In the genomic region with DNA sequence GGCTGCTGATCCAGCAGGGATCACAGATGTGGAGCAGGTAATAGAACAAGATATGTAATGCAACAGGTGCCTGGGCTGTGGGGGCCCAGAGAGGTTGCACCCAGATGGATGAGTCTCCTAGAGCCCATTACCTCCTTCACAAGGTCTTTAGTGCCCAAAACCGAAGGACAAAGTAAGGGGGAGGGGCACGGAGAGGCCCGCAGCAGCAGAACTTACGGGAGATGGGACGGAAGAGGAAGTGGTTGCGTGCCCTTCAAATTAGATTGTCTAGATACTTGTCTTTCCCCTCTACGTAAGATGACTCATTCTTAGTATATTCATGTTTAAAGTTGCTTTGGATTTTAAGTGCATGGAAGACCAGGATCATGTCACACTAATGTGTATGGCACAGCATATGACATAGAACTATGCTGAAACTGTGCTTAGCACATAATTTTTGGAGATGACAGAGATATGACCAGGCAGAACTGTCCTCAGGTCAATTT, we compare ENCODE assay signal across 8 cellular contexts. TPM values are rescaled to one million over a fixed set of nuclear protein-coding genes. Genes with fewer than 3 reads are reported as not detected.
A peak's percentile ranks its signal among the peaks of the same experiment; 100 is the strongest.
DNase-seq lines count a peak whose midpoint lies in the region; ATAC-seq and TF ChIP-seq lines count a peak whose summit lies in the region.

No MANE protein-coding gene starts in this region.

- no peaks in the 10 kb centered on the region for H3K9me2 ChIP-seq in SK-N-SH

- H3K36me3 Mint-ChIP-seq in activated naive CD4-positive, alpha-beta T cell treated with anti-CD3 and anti-CD28 coated beads for 36 hours (ENCODE audit: low read depth): no peaks in the 10 kb centered on the region

- H3K27me3 Mint-ChIP-seq in activated naive CD4-positive, alpha-beta T cell treated with anti-CD3 and anti-CD28 coated beads for 36 hours (ENCODE audit: low read depth): no peaks in the 10 kb centered on the region

- H3K4me1 ChIP-seq in SK-N-SH (ENCODE audit: control insufficient read depth in 1 of 2, insufficient read depth in 2 of 2, low read depth in 1 of 2, low read length in 1 of 2) (peaks cover 3 to 8% of the 10 kb centered on the region in 2 experiments; a peak in 1 of 4 replicates), mesenchymal stem cell (ENCODE audit: control insufficient read depth, insufficient read depth, low read depth, low read length) (peaks cover 13% of the 10 kb centered on the region), upper lobe of left lung (peaks cover 6 to 18% (median 11%) of the 10 kb centered on the region in 4 donors)

- H3K23ac ChIP-seq in mesenchymal stem cell (ENCODE audit: low read length in 2 of 2): no peak overlapping the region

- H3K9me3 ChIP-seq in SK-N-SH (no peaks in the 10 kb centered on the region), mesenchymal stem cell (ENCODE audit: control insufficient read depth, low read length) (no peaks in the 10 kb centered on the region), upper lobe of left lung (no peaks in the 10 kb centered on the region)

- H2BK5ac ChIP-seq in mesenchymal stem cell (ENCODE audit: low read depth, low read length, poor library complexity, severe bottlenecking): no peak overlapping the region

- peak overlapping the region in 1 of 2 experiments; percentile 63; a peak in 2 of 4 replicates for H3K27ac ChIP-seq in SK-N-SH (ENCODE audit: low read depth in 2 of 2, low read length in 1 of 2)
- H3K27ac ChIP-seq in mesenchymal stem cell (ENCODE audit: low read length, poor library complexity, severe bottlenecking): no peak overlapping the region
- H3K27ac ChIP-seq in upper lobe of left lung: peak overlapping the region; percentile 28 to 69 (median 44)

- in situ Hi-C loops in ACHN (cut with HindIII; ENCODE audit: low pct_ligation_motif_present, low pct_unique_long_range_greater_than_20kb, low sequenced_read_pairs): no loop called here

- no peak overlapping the region for H2BK12ac ChIP-seq in mesenchymal stem cell (ENCODE audit: low read length in 2 of 2)

- H3K27me3 ChIP-seq in SK-N-SH (ENCODE audit: insufficient read depth): no peaks in the 10 kb centered on the region
- no peaks in the 10 kb centered on the region for H3K27me3 ChIP-seq in mesenchymal stem cell (ENCODE audit: control insufficient read depth in 1 of 2, insufficient read depth in 1 of 2, low read length in 2 of 2)
- H3K27me3 ChIP-seq in upper lobe of left lung: no peaks in the 10 kb centered on the region

- intact Hi-C loops in activated naive CD4-positive, alpha-beta T cell treated with anti-CD3 and anti-CD28 coated beads for 36 hours (cut with micrococcal nuclease): loop anchor here (1.0 to 10.0 kb wide), 26 partner anchors 12 to 1092 kb away; a partner anchor contains a TSS

- peaks cover 25% of the 10 kb centered on the region for H3K4me1 Mint-ChIP-seq in activated naive CD4-positive, alpha-beta T cell treated with anti-CD3 and anti-CD28 coated beads for 36 hours (ENCODE audit: low read depth)

- no peak overlapping the region for H2AK5ac ChIP-seq in mesenchymal stem cell (ENCODE audit: low read length, severe bottlenecking)

- peak overlapping the region; percentile 34 to 75 for H3K18ac ChIP-seq in mesenchymal stem cell (ENCODE audit: low read depth in 1 of 2, low read length in 2 of 2)

- CTCF ChIA-PET in SK-N-SH (lab: Yijun Ruan, JAX): interaction anchor here (0.7 to 7.2 kb wide), 35 partner anchors 8 to 1121 kb away, joined by 3 to 60 read pairs (median 4); no protein-coding TSS in a partner anchor
- CTCF ChIA-PET in activated naive CD4-positive, alpha-beta T cell treated with anti-CD3 and anti-CD28 coated beads for 36 hours (lab: Charles Lee): interaction anchor here (0.7 to 2.1 kb wide), 21 partner anchors 10 to 1094 kb away, joined by 3 to 30 read pairs (median 4); a partner anchor contains a TSS

- no peak for TF ChIP-seq POLR2A in upper lobe of left lung (IDR thresholded peaks at IDR 0.05)

- no peak overlapping the region for H2BK15ac ChIP-seq in mesenchymal stem cell (ENCODE audit: low read depth, poor library complexity, severe bottlenecking)

- peak overlapping the region; percentile 89 for H4K8ac ChIP-seq in mesenchymal stem cell (ENCODE audit: low read length)

- peaks cover 15% of the 10 kb centered on the region for H3F3A ChIP-seq in SK-N-SH (replicated peaks; ENCODE audit: insufficient read depth)

- H3K9ac ChIP-seq in SK-N-SH: no peak overlapping the region
- no peak overlapping the region for H3K9ac ChIP-seq in mesenchymal stem cell (ENCODE audit: low read length)

- no peak overlapping the region for H3K14ac ChIP-seq in mesenchymal stem cell (ENCODE audit: low read length in 2 of 2)

- TF ChIP-seq EP300 in SK-N-SH (IDR thresholded peaks at IDR 0.05; ENCODE audit: borderline replicate concordance in 1 of 2, low read depth in 1 of 2, low read length in 1 of 2) (no peak), upper lobe of left lung (IDR thresholded peaks at IDR 0.05) (no peak)

- 1% methylated on average over 7 of the region's 7 CpGs for WGBS in SK-N-SH (ENCODE audit: low lambda C conversion rate)
- WGBS in mesenchymal stem cell: no CpG with 5 or more reads among the region's 7 CpGs
- 12 to 34% methylated on average over 7 of the region's 7 CpGs for WGBS in upper lobe of left lung, 2 donors

- no peaks in the 10 kb centered on the region for H3K9me3 Mint-ChIP-seq in activated naive CD4-positive, alpha-beta T cell treated with anti-CD3 and anti-CD28 coated beads for 36 hours

- no peaks in the 10 kb centered on the region for H3K79me1 ChIP-seq in mesenchymal stem cell (replicated peaks; ENCODE audit: low read length, poor library complexity, severe bottlenecking)

- peak overlapping the region; percentile 70 for H4K91ac ChIP-seq in mesenchymal stem cell (ENCODE audit: low read length)

- H3K79me2 ChIP-seq in SK-N-SH (ENCODE audit: insufficient read depth): no peaks in the 10 kb centered on the region

- H3K4me3 ChIP-seq in SK-N-SH (ENCODE audit: low read depth in 2 of 2, low read length in 1 of 2) (peak overlapping the region in 1 of 2 experiments; percentile 48; a peak in 2 of 4 replicates), mesenchymal stem cell (ENCODE audit: insufficient read depth in 1 of 2, low read depth in 1 of 2, low read length in 2 of 2) (no peak overlapping the region), upper lobe of left lung (peak overlapping the region in 1 of 4 donors; percentile 32)

- ATAC-seq in GM18870 (IDR thresholded peaks at IDR 0.05; ENCODE audit: unreplicated experiment) (peak; percentile 52), HG03064 (IDR thresholded peaks at IDR 0.05; ENCODE audit: low read depth, unreplicated experiment) (peak; percentile 54), upper lobe of left lung (ENCODE audit: low FRiP score in 2 of 2) (peak; percentile 67 to 79)

- H2AFZ ChIP-seq in SK-N-SH (ENCODE audit: low read depth) (peak overlapping the region; percentile 94), mesenchymal stem cell (ENCODE audit: low read depth, low read length) (peak overlapping the region; percentile 79)

- H3K4ac ChIP-seq in mesenchymal stem cell (ENCODE audit: low read depth in 1 of 2, low read length in 2 of 2): peak overlapping the region; percentile 26 to 52

- POLR2A ChIA-PET in SK-N-SH (lab: Yijun Ruan, JAX): interaction anchor here (0.8 to 1.0 kb wide), 2 partner anchors 13 to 145 kb away, joined by 3 read pairs; a partner anchor contains a TSS

- peak overlapping the region; percentile 61 for H3K4me2 ChIP-seq in SK-N-SH
- H3K4me2 ChIP-seq in mesenchymal stem cell (ENCODE audit: low read length, poor library complexity, severe bottlenecking): no peak overlapping the region

- peak overlapping the region; percentile 69 for H2BK120ac ChIP-seq in mesenchymal stem cell (ENCODE audit: low read depth, low read length)

- peak overlapping the region; percentile 99 for H3K27ac Mint-ChIP-seq in activated naive CD4-positive, alpha-beta T cell treated with anti-CD3 and anti-CD28 coated beads for 36 hours

- H3K36me3 ChIP-seq in SK-N-SH (replicated peaks in 1 of 2; ENCODE audit: control insufficient read depth in 1 of 2, insufficient read depth in 2 of 2, low read length in 1 of 2) (no peaks in the 10 kb centered on the region), mesenchymal stem cell (ENCODE audit: control insufficient read depth in 1 of 2, insufficient read depth in 2 of 2, low read depth in 1 of 2, low read length in 2 of 2) (no peaks in the 10 kb centered on the region), upper lobe of left lung (no peaks in the 10 kb centered on the region)

- peak overlapping the region; percentile 77 for H3K4me3 Mint-ChIP-seq in activated naive CD4-positive, alpha-beta T cell treated with anti-CD3 and anti-CD28 coated beads for 36 hours

- TF ChIP-seq CTCF in SK-N-SH (IDR thresholded peaks at IDR 0.05) (no peak), upper lobe of left lung (IDR thresholded peaks at IDR 0.05) (no peak)

- no peak for TF ChIP-seq RAD21 in SK-N-SH (IDR thresholded peaks at IDR 0.05; ENCODE audit: low read length)

- DNase-seq in SK-N-SH (no peak), mesenchymal stem cell (peak; percentile 87), upper lobe of left lung (peak in 1 of 2 donors; percentile 67), ACHN (no peak), cerebellar cortex (ENCODE audit: low spot score) (no peak)
- peak; percentile 88 for DNase-seq in activated naive CD4-positive, alpha-beta T cell treated with anti-CD3 and anti-CD28 coated beads for 36 hours

- H4K20me1 ChIP-seq in SK-N-SH (ENCODE audit: insufficient read depth): no peaks in the 10 kb centered on the region

TF ChIP-seq in SK-N-SH, 30 proteins besides CTCF, POLR2A, EP300 and RAD21 (continues in another document):
- TF ChIP-seq FOSL2 (IDR thresholded peaks at IDR 0.05; ENCODE audit: borderline replicate concordance, low read depth) (peak; percentile 55), FOXM1 (IDR thresholded peaks at IDR 0.05; ENCODE audit: low read depth) (no peak), RFX5 (IDR thresholded peaks at IDR 0.05; ENCODE audit: low read length) (no peak), YY1 (IDR thresholded peaks at IDR 0.05; ENCODE audit: low read depth) (no peak)

RNA-seq across cellular contexts. Expression of a gene that starts 5.7 kb away (rescaled TPM):
- 13.3 and 16.1 TPM in 2 replicates for polyA plus RNA-seq in SK-N-SH (2012; rRNA removed)
- polyA plus RNA-seq in SK-N-SH (2012; cell fraction: cytosol; rRNA removed): 18.2 and 23.3 TPM in 2 replicates
- polyA plus RNA-seq in SK-N-SH (2012; cell fraction: nucleus; rRNA removed): 10.5 and 16.4 TPM in 2 replicates
- total RNA-seq in activated naive CD4-positive, alpha-beta T cell treated with anti-CD3 and anti-CD28 coated beads for 36 hours: 10 to 100 TPM; 28.4 to 28.8 TPM
- polyA plus RNA-seq in mesenchymal stem cell (2013, experiment 1 of 2): 19.2 TPM
- 20.2 TPM for polyA plus RNA-seq in mesenchymal stem cell (2013, experiment 2 of 2)
- total RNA-seq in upper lobe of left lung: 10 to 100 TPM in 5 of 6 donors, 1 to 10 TPM in 1; 8.3 to 31.1 (median 14.8) TPM

RNA-seq across cellular contexts. Expression of a gene that starts 12.7 kb away (rescaled TPM):
- 15.2 TPM in 2 replicates for polyA plus RNA-seq in SK-N-SH (2012; rRNA removed)
- polyA plus RNA-seq in SK-N-SH (2012; cell fraction: cytosol; rRNA removed): 13.7 and 16.3 TPM in 2 replicates
- 8.1 and 8.7 TPM in 2 replicates for polyA plus RNA-seq in SK-N-SH (2012; cell fraction: nucleus; rRNA removed)
- total RNA-seq in activated naive CD4-positive, alpha-beta T cell treated with anti-CD3 and anti-CD28 coated beads for 36 hours: 10 to 100 TPM; 15.5 to 15.6 TPM
- polyA plus RNA-seq in mesenchymal stem cell (2013, experiment 1 of 2): 11.0 TPM
- 12.1 TPM for polyA plus RNA-seq in mesenchymal stem cell (2013, experiment 2 of 2)
- total RNA-seq in upper lobe of left lung: 1 to 10 TPM in 5 of 6 donors, not detected in 1; 4.7 to 9.9 (median 5.8) TPM

Comparison
In these comparisons a context has a peak if more than half of its experiments do, and no peak if none do; other contexts are left out.
1. DNase-seq: peak in activated naive CD4-positive, alpha-beta T cell treated with anti-CD3 and anti-CD28 coated beads for 36 hours (single experiment) and mesenchymal stem cell (single experiment); none in SK-N-SH (single experiment), ACHN (single experiment) and cerebellar cortex (single experiment).
2. Peak in every context shown above with its lines, with median percentiles within 50 percentile points of each other: ATAC-seq.